In genomic region chrX:132837126-132837525, GRCh38 we compare ENCODE assay signal across 1 cellular context.
A peak's percentile ranks its signal among the peaks of the same experiment; 100 is the strongest.
TF ChIP-seq lines count a peak whose summit lies in the region.

No MANE protein-coding gene starts in this region.

TF ChIP-seq in HEK293, 187 proteins besides CTCF, POLR2A, EP300 and RAD21 (continued from another document):
- TF ChIP-seq ZNF529 (tag by site-specific recombination; IDR thresholded peaks at IDR 0.05; ENCODE audit: insufficient replicate concordance) (no peak), PRDM4 (tag by site-specific recombination; IDR thresholded peaks at IDR 0.05) (peak; percentile 52), ZNF624 (tag by site-specific recombination; IDR thresholded peaks at IDR 0.05) (no peak), ZEB2 (tag by site-specific recombination; IDR thresholded peaks at IDR 0.05) (peak; percentile 79), KLF16 (tag by site-specific recombination; IDR thresholded peaks at IDR 0.05) (no peak), ZNF23 (tag by site-specific recombination; IDR thresholded peaks at IDR 0.05; ENCODE audit: borderline replicate concordance) (no peak), ZNF692 (tag by site-specific recombination; IDR thresholded peaks at IDR 0.05) (peak; percentile 69), PRDM6 (tag by site-specific recombination; IDR thresholded peaks at IDR 0.05) (peak; percentile 88), HOXD13 (CRISPR knock-in tag; IDR thresholded peaks at IDR 0.05; ENCODE audit: borderline replicate concordance) (no peak), IKZF3 (tag by site-specific recombination; IDR thresholded peaks at IDR 0.05) (peak; percentile 51; the same call in 1 of the 2 replicates), ZNF660 (tag by site-specific recombination; IDR thresholded peaks at IDR 0.05) (0 out of 2 replicates have a peak, but pooled peaks have one; percentile 53), FEZF1 (tag by site-specific recombination; IDR thresholded peaks at IDR 0.05) (0 out of 2 replicates have a peak, but pooled peaks have one; percentile 24), TSHZ1 (tag by site-specific recombination; IDR thresholded peaks at IDR 0.05; ENCODE audit: borderline replicate concordance) (peak; percentile 80; the same call in 1 of the 2 replicates), ZSCAN18 (tag by site-specific recombination; IDR thresholded peaks at IDR 0.05) (no peak), SALL2 (tag by site-specific recombination; IDR thresholded peaks at IDR 0.05; ENCODE audit: borderline replicate concordance) (no peak), BCL11A (tag by site-specific recombination; IDR thresholded peaks at IDR 0.05; ENCODE audit: low read depth) (peak; percentile 56; the same call in 1 of the 2 replicates), GFI1B (tag by site-specific recombination; IDR thresholded peaks at IDR 0.05) (peak; percentile 88), ZFP69B (tag by site-specific recombination; IDR thresholded peaks at IDR 0.05) (peak; percentile 48; the same call in 1 of the 2 replicates), ZNF513 (tag by site-specific recombination; IDR thresholded peaks at IDR 0.05) (no peak), PRDM10 (tag by site-specific recombination; IDR thresholded peaks at IDR 0.05) (peak; percentile 60), ZNF366 (tag by site-specific recombination; conservative IDR thresholded peaks at IDR 0.05) (peak; percentile 78), ZFP41 (tag by site-specific recombination; IDR thresholded peaks at IDR 0.05; ENCODE audit: borderline replicate concordance) (no peak), ZNF391 (tag by site-specific recombination; IDR thresholded peaks at IDR 0.05; ENCODE audit: borderline replicate concordance, low read depth) (peak; percentile 37; the same call in 1 of the 2 replicates), YY2 (tag by site-specific recombination; IDR thresholded peaks at IDR 0.05) (peak; percentile 79), ZNF292 (tag by site-specific recombination; IDR thresholded peaks at IDR 0.05; ENCODE audit: borderline replicate concordance, low read depth) (no peak), ZNF362 (tag by site-specific recombination; IDR thresholded peaks at IDR 0.05) (no peak), ZNF501 (tag by site-specific recombination; IDR thresholded peaks at IDR 0.05) (peak; percentile 32; the same call in 1 of the 2 replicates), ZBTB17 (tag by site-specific recombination; IDR thresholded peaks at IDR 0.05) (peak; percentile 89), ZNF2 (tag by site-specific recombination; IDR thresholded peaks at IDR 0.05) (peak; percentile 56), PRDM1 (tag by site-specific recombination; IDR thresholded peaks at IDR 0.05) (peak; percentile 54), OSR2 (tag by site-specific recombination; IDR thresholded peaks at IDR 0.05) (peak; percentile 87), ZNF629 (tag by site-specific recombination; IDR thresholded peaks at IDR 0.05) (peak; percentile 53; the same call in 1 of the 2 replicates), ZNF776 (tag by site-specific recombination; IDR thresholded peaks at IDR 0.05; ENCODE audit: borderline replicate concordance) (no peak), ZNF398 (tag by site-specific recombination; IDR thresholded peaks at IDR 0.05) (peak; percentile 47; the same call in 1 of the 2 replicates), ZNF76 (tag by site-specific recombination; IDR thresholded peaks at IDR 0.05; ENCODE audit: borderline replicate concordance, low read depth) (0 out of 2 replicates have a peak, but pooled peaks have one; percentile 27), ZNF473 (tag by site-specific recombination; IDR thresholded peaks at IDR 0.05) (no peak)
TF ChIP-seq in HEK293: peak in this region for 33.
